In the genomic region with DNA sequence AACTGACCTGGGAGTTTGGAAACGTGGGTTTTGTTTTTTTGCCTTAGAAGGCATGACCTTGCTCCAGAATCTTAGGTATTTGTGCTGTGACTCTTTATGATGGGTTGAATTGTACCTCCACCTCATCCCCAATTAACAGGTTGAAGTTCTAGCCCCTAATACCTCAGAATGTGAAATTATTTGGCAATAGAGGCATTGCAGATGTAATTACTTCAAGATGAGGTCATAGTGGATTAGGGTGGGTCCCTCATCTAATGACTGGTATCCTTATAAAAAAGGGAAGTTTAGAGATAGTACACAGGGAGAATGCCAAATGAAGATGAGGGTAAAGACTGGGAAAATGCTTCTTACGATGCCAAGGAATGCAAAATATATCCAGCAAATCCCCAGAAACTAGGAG, we compare ENCODE assay signal across 16 cellular contexts. TPM values are rescaled to one million over a fixed set of nuclear protein-coding genes. Genes with fewer than 3 reads are reported as not detected.
"Had no signal": no experiment of that assay in that cellular context is flagged by ENCODE, and none has a peak within 500 bp of the region (broad histone marks: within the 10 kb centered on the region; RNA-seq: fewer than 3 reads in every experiment).

No MANE protein-coding gene starts in this region.

- H3K4me1 ChIP-seq: colonic mucosa had no signal

- H3K9me3 ChIP-seq: adrenal gland, colonic mucosa, esophagus squamous epithelium, ovary, sigmoid colon, spleen had no signal

- H3K27me3 ChIP-seq: adrenal gland, colonic mucosa, esophagus squamous epithelium, ovary, sigmoid colon, spleen had no signal

- H3K36me3 ChIP-seq: colonic mucosa, ovary had no signal

- H3K4me3 Mint-ChIP-seq: memory B cell had no signal

- ATAC-seq: left ventricle myocardium superior had no signal

- H3K27me3 Mint-ChIP-seq: memory B cell had no signal

- H3K4me3 ChIP-seq: adrenal gland, colonic mucosa, esophagus squamous epithelium, ovary, sigmoid colon, spleen had no signal

- H3K27ac ChIP-seq: adrenal gland, colonic mucosa, esophagus squamous epithelium, ovary, sigmoid colon, spleen had no signal

- H3K9me3 Mint-ChIP-seq: memory B cell had no signal

- H3K27ac Mint-ChIP-seq: activated T-helper 1 cell treated with anti-CD3 and anti-CD28 coated beads, Interleukin-12 subunit alpha, Interleukin-12 subunit beta, Interleukin-2, Interleukin-4 antibody, amounts not matched to agents 30 ng/mL and 10 ng/mL and 1 ng/mL, durations not matched to agents 14 hours and 24 hours and 36 hours; memory B cell had no signal

- DNase-seq: activated CD4-positive, alpha-beta T cell treated with anti-CD3 and anti-CD28 coated beads, Interleukin-2, amount 50 U/mL, for 48 hours; activated CD4-positive, CD25-positive, alpha-beta regulatory T cell treated with anti-CD3 and anti-CD28 coated beads, Interleukin-2, amount 50 U/mL, for 72 hours; activated naive CD4-positive, alpha-beta T cell; adrenal gland; caudate nucleus; colonic mucosa; esophagus squamous epithelium; hypothalamus; kidney glomerular epithelial cell; left ventricle myocardium superior; ovary; sigmoid colon; spleen had no signal

RNA-seq across cellular contexts. Expression of a gene that starts 43.1 kb away (rescaled TPM):
- total RNA-seq: glomerular endothelial cell, left ventricle myocardium superior had no signal
